ENCODE assay signal across 18 cellular contexts in the genomic region with DNA sequence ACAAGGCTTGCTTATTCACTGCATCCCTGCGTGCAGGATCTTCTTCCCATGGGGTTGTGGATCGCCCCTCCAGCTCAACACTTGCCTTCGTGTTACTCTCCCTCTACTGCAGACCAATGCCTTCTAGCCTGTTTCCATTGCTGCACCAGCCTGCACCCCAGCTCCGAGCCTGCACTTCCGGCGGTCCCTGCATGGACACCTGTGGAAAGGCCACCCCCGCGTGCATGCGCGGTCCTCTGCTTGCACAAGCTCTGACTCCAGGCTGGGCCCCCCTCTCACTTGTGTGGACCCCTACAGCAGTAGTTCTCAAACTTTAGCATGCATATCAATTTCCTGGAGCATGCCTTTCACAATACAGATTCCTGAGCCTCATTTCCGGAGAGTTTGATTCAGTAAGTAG. TPM values are rescaled to one million over a fixed set of nuclear protein-coding genes. Genes with fewer than 3 reads are reported as not detected.
A peak's percentile ranks its signal among the peaks of the same experiment; 100 is the strongest.
DNase-seq lines count a peak whose midpoint lies in the region; ATAC-seq, FAIRE-seq and TF ChIP-seq lines count a peak whose summit lies in the region.
"Had no signal": no experiment of that assay in that cellular context is flagged by ENCODE, and none has a peak within 500 bp of the region (broad histone marks: within the 10 kb centered on the region; RNA-seq: fewer than 3 reads in every experiment).

No MANE protein-coding gene starts in this region.

- H2BK20ac ChIP-seq in H1 (ENCODE audit: low read length) (no peak overlapping the region), H9 (ENCODE audit: low read depth, low read length, poor library complexity, severe bottlenecking) (no peak overlapping the region)

- H3K36me3 ChIP-seq in PC-3 (ENCODE audit: low read depth, low read length): no peaks in the 10 kb centered on the region
- no peaks in the 10 kb centered on the region for H3K36me3 ChIP-seq in H1 (ENCODE audit: control insufficient read depth in 2 of 4, insufficient read depth in 4 of 4, low read length in 3 of 4)
- H3K36me3 ChIP-seq in neuronal stem cell (replicated peaks in 1 of 2; ENCODE audit: control insufficient read depth in 2 of 2, insufficient read depth in 2 of 2, low read length in 2 of 2): no peaks in the 10 kb centered on the region
- H3K36me3 ChIP-seq: BLaER1 treated with 17β-estradiol and CSF1 and Interleukin-3, amounts not matched to agents 10 nM and 100 nM had no signal

- no peak overlapping the region; the same call in 1 of the 2 replicates for H4K8ac ChIP-seq in H1 (ENCODE audit: extremely low read depth, insufficient read depth, low read length)
- no peak overlapping the region for H4K8ac ChIP-seq in neuronal stem cell (ENCODE audit: low read depth, low read length)
- no peak overlapping the region for H4K8ac ChIP-seq in H9 (replicated peaks; ENCODE audit: insufficient read length, low read depth, low read length)

- H3K23ac ChIP-seq in H1 (ENCODE audit: insufficient read length): no peak overlapping the region
- peak overlapping the region; percentile 56 for H3K23ac ChIP-seq in neuronal stem cell (ENCODE audit: low read depth, low read length, poor library complexity)
- no peak overlapping the region for H3K23ac ChIP-seq in H9 (ENCODE audit: insufficient read length, low read depth, low read length)

- H2BK12ac ChIP-seq in H1 (ENCODE audit: low read depth, low read length) (no peak overlapping the region), neuronal stem cell (ENCODE audit: low read length) (no peak overlapping the region), H9 (ENCODE audit: insufficient read length, low read depth, low read length) (no peak overlapping the region)

- H3K27ac Mint-ChIP-seq in H9: peak overlapping the region in 1 of 3 experiments; percentile 2; a peak in 2 of 7 replicates
- H3K27ac Mint-ChIP-seq: B cell; CD8-positive, alpha-beta memory T cell; HFFc6 had no signal

- TF ChIP-seq POLR2A in H1 (IDR thresholded peaks at IDR 0.05; ENCODE audit: control extremely low read depth in 1 of 2, low read depth in 2 of 2, low read length in 2 of 2): no peak

- no peak overlapping the region for H3T11ph ChIP-seq in H9 (ENCODE audit: low read length)

- H2AFZ ChIP-seq in PC-3 (ENCODE audit: low read length) (no peak overlapping the region), H1 (ENCODE audit: low read length) (0 out of 2 replicates have a peak overlapping the region, but pooled peaks have one; percentile 2), neuronal stem cell (ENCODE audit: low read length) (no peak overlapping the region), H9 (ENCODE audit: low read length) (no peak overlapping the region)

- H3K27ac ChIP-seq in PC-3 (ENCODE audit: low read length): peak overlapping the region; percentile 94
- no peak overlapping the region for H3K27ac ChIP-seq in H1 (ENCODE audit: low read depth, low read length)
- no peak overlapping the region for H3K27ac ChIP-seq in neuronal stem cell (replicated peaks; ENCODE audit: low read length)
- H3K27ac ChIP-seq in H9 (ENCODE audit: insufficient read length, low read depth, low read length): no peak overlapping the region
- H3K27ac ChIP-seq: BLaER1 treated with 17β-estradiol and CSF1 and Interleukin-3, amounts not matched to agents 10 nM and 100 nM; HL-60 had no signal

- TF ChIP-seq CTCF in PC-3 (conservative IDR thresholded peaks at IDR 0.05; ENCODE audit: low read depth, low read length): no peak
- TF ChIP-seq CTCF in H1 (IDR thresholded peaks at IDR 0.05; ENCODE audit: control extremely low read depth in 1 of 3, insufficient read depth in 1 of 3, low read depth in 1 of 3, low read length in 3 of 3): no peak
- TF ChIP-seq CTCF in H9 (conservative IDR thresholded peaks at IDR 0.05): no peak

- no peak overlapping the region for H3K4me2 ChIP-seq in PC-3 (ENCODE audit: low read length)
- H3K4me2 ChIP-seq in H1 (ENCODE audit: insufficient read depth in 1 of 2, low read depth in 2 of 2, low read length in 2 of 2): no peak overlapping the region
- no peak overlapping the region for H3K4me2 ChIP-seq in neuronal stem cell (ENCODE audit: insufficient read depth, low read length, poor library complexity, severe bottlenecking)
- H3K4me2 ChIP-seq in H9 (ENCODE audit: insufficient read depth, insufficient read length, low read length): no peak overlapping the region
- H3K4me2 ChIP-seq: BLaER1 treated with 17β-estradiol and CSF1 and Interleukin-3, amounts not matched to agents 10 nM and 100 nM had no signal

- H3K4ac ChIP-seq in H1 (replicated peaks; ENCODE audit: insufficient read length, low read depth, low read length) (no peak overlapping the region), neuronal stem cell (ENCODE audit: low read length) (no peak overlapping the region), H9 (ENCODE audit: low read depth, low read length) (no peak overlapping the region)

- H3K27me3 ChIP-seq in PC-3 (ENCODE audit: low read length) (no peaks in the 10 kb centered on the region), H1 (replicated peaks in 1 of 4; ENCODE audit: control insufficient read depth in 3 of 4, extremely low read depth in 1 of 4, insufficient read depth in 3 of 4, low read length in 3 of 4) (no peaks in the 10 kb centered on the region), neuronal stem cell (ENCODE audit: control insufficient read depth in 3 of 3, insufficient read depth in 3 of 3, low read depth in 1 of 3, low read length in 3 of 3) (no peaks in the 10 kb centered on the region), H9 (ENCODE audit: insufficient read depth, low read length) (no peaks in the 10 kb centered on the region)
- H3K27me3 ChIP-seq: BLaER1 treated with 17β-estradiol and CSF1 and Interleukin-3, amounts not matched to agents 10 nM and 100 nM had no signal

- H3K9me2 ChIP-seq in PC-3 (replicated peaks; ENCODE audit: low read length): no peaks in the 10 kb centered on the region

- H3K27me3 Mint-ChIP-seq in H9 (ENCODE audit: low read depth): peaks cover 3% of the 10 kb centered on the region; the same call in 1 of the 2 replicates

- CTCF ChIA-PET in PC-3 (lab: Charles Lee): no interaction called here
- CTCF ChIA-PET in H1 (lab: Charles Lee; ENCODE audit: partially characterized antibody): interaction anchor here (0.7 to 1.4 kb wide), 4 partner anchors 8 to 64 kb away, joined by 3 to 7 read pairs (median 4); a partner anchor contains a TSS

- H2BK5ac ChIP-seq in H1 (ENCODE audit: low read depth, low read length): no peak overlapping the region
- H2BK5ac ChIP-seq in neuronal stem cell (ENCODE audit: low read length): no peak overlapping the region
- no peak overlapping the region for H2BK5ac ChIP-seq in H9 (ENCODE audit: insufficient read length, low read length)

- TF ChIP-seq RAD21 in H1 (IDR thresholded peaks at IDR 0.05 in 1 of 2, conservative IDR thresholded peaks at IDR 0.05 in 1 of 2; ENCODE audit: low read depth in 2 of 2, low read length in 2 of 2): no peak

- DNase-seq in PC-3 (no peak), H1 (ENCODE audit: low read depth in 1 of 2, low spot score in 2 of 2) (no peak), neuronal stem cell (ENCODE audit: low spot score) (no peak), NCI-H1417 treated with DMSO at 0.1 percent for 48 hours (lab: John Stamatoyannopoulos, UW) (no peak), H9 (no peak)
- DNase-seq: CD8-positive, alpha-beta memory T cell; COR-L47; HFFc6 had no signal

- no peak for FAIRE-seq in H1 (lab: Jason Lieb, UNC)
- FAIRE-seq: D721Med, G401.6, GM12891, GM18507, H54 had no signal

- POLR2A ChIA-PET in PC-3 (lab: Charles Lee; ENCODE audit: unreplicated experiment): no interaction called here
- POLR2A ChIA-PET in H1 (lab: Charles Lee; ENCODE audit: partially characterized antibody): interaction anchor here (0.7 to 1.2 kb wide), 2 partner anchors 15 to 22 kb away, joined by 3 to 4 read pairs; no protein-coding TSS in a partner anchor

- H3K4me3 ChIP-seq in PC-3 (ENCODE audit: low read length) (no peak overlapping the region), H1 (ENCODE audit: extremely low read depth in 1 of 4, insufficient read depth in 2 of 4, low read depth in 3 of 4, low read length in 4 of 4) (no peak overlapping the region), neuronal stem cell (ENCODE audit: low read length in 2 of 2) (no peak overlapping the region)
- H3K4me3 ChIP-seq: BLaER1 treated with 17β-estradiol and CSF1 and Interleukin-3, amounts not matched to agents 10 nM and 100 nM had no signal

- H3K79me2 ChIP-seq in PC-3 (ENCODE audit: low read length) (no peaks in the 10 kb centered on the region), H1 (ENCODE audit: control insufficient read depth in 1 of 2, insufficient read depth in 2 of 2, low read length in 2 of 2) (no peaks in the 10 kb centered on the region), H9 (ENCODE audit: insufficient read depth, low read length) (no peaks in the 10 kb centered on the region)

- no peak overlapping the region for H3K56ac ChIP-seq in H1 (replicated peaks; ENCODE audit: insufficient read length, low read depth, low read length)
- no peak overlapping the region for H3K56ac ChIP-seq in H9 (ENCODE audit: insufficient read length, low read depth, low read length)

- 95% methylated on average over 11 of the region's 11 CpGs; no CpG with 5 or more reads in 1 of the 2 experiments for WGBS in H1 (ENCODE audit: extremely low coverage in 1 of 2, insufficient coverage in 1 of 2, insufficient read length in 1 of 2, insufficient replicate concordance in 2 of 2, low coverage in 1 of 2, low lambda C conversion rate in 2 of 2, missing lambda C conversion rate in 1 of 2), 2 experiments
- no CpG with 5 or more reads among the region's 11 CpGs for WGBS in neuronal stem cell (ENCODE audit: extremely low coverage in 2 of 2, insufficient read length in 2 of 2, insufficient replicate concordance in 1 of 2), 2 donors
- no CpG with 5 or more reads among the region's 11 CpGs for WGBS in H9 (ENCODE audit: extremely low coverage, insufficient read length, low lambda C conversion rate)

- H2BK120ac ChIP-seq in H1 (replicated peaks; ENCODE audit: low read depth, low read length) (no peak overlapping the region), neuronal stem cell (ENCODE audit: low read depth, low read length) (no peak overlapping the region), H9 (ENCODE audit: low read depth, low read length, poor library complexity, severe bottlenecking) (no peak overlapping the region)

- H3K9me3 ChIP-seq in PC-3 (ENCODE audit: low read length) (no peaks in the 10 kb centered on the region), H1 (ENCODE audit: insufficient read depth in 2 of 2, low read depth in 1 of 2, low read length in 1 of 2) (no peaks in the 10 kb centered on the region), neuronal stem cell (replicated peaks in 1 of 2; ENCODE audit: control insufficient read depth in 2 of 2, insufficient read depth in 1 of 2, low read depth in 1 of 2, low read length in 2 of 2) (no peaks in the 10 kb centered on the region), H9 (ENCODE audit: control insufficient read depth, low read depth, low read length) (no peaks in the 10 kb centered on the region)
- H3K9me3 ChIP-seq: BLaER1 treated with 17β-estradiol and CSF1 and Interleukin-3, amounts not matched to agents 10 nM and 100 nM had no signal

- no TSS peak for BruUV-seq in PC-3 (replicated peaks; lab: Mats Ljungman, UMichigan)

- H2AK5ac ChIP-seq in H1 (ENCODE audit: low read depth, low read length) (no peak overlapping the region), neuronal stem cell (ENCODE audit: low read depth, low read length) (no peak overlapping the region), H9 (ENCODE audit: insufficient read length, low read length) (no peak overlapping the region)

- H4K5ac ChIP-seq in H1 (ENCODE audit: insufficient read length, low read depth, low read length) (no peak overlapping the region), H9 (ENCODE audit: insufficient read length, low read depth, low read length) (no peak overlapping the region)

- H2BK15ac ChIP-seq in H1 (ENCODE audit: low read length) (no peak overlapping the region), neuronal stem cell (ENCODE audit: low read length) (no peak overlapping the region), H9 (ENCODE audit: low read depth, low read length) (no peak overlapping the region)

- no peak for TF ChIP-seq EP300 in H1 (IDR thresholded peaks at IDR 0.05; ENCODE audit: borderline replicate concordance in 1 of 2, low read depth in 2 of 2, low read length in 2 of 2)

- H3K79me1 ChIP-seq in H1 (ENCODE audit: low read depth, low read length): no peaks in the 10 kb centered on the region
- no peaks in the 10 kb centered on the region for H3K79me1 ChIP-seq in neuronal stem cell (ENCODE audit: low read depth, low read length)
- H3K79me1 ChIP-seq in H9 (ENCODE audit: insufficient read depth, low read depth, low read length, poor library complexity, severe bottlenecking): no peaks in the 10 kb centered on the region

- H3K9ac ChIP-seq in PC-3 (ENCODE audit: low read length) (peak overlapping the region; percentile 64), H1 (replicated peaks in 1 of 4; ENCODE audit: extremely low read depth in 1 of 4, low read depth in 3 of 4, low read length in 3 of 4) (no peak overlapping the region), neuronal stem cell (ENCODE audit: low read depth, low read length, poor library complexity) (no peak overlapping the region), H9 (ENCODE audit: extremely low read depth, insufficient read length, low read length) (no peak overlapping the region)
- H3K9ac ChIP-seq: BLaER1 treated with 17β-estradiol and CSF1 and Interleukin-3, amounts not matched to agents 10 nM and 100 nM had no signal

- H3F3A ChIP-seq in PC-3 (ENCODE audit: low read length, unreplicated experiment): no peaks in the 10 kb centered on the region

- H3K18ac ChIP-seq in H1 (ENCODE audit: extremely low read depth, low read length) (0 out of 2 replicates have a peak overlapping the region, but pooled peaks have one; percentile 52), neuronal stem cell (ENCODE audit: low read length) (no peak overlapping the region), H9 (ENCODE audit: insufficient read length, low read depth, low read length) (no peak overlapping the region)

- intact Hi-C loops in PC-3 (cut with micrococcal nuclease): no loop called here

- H3K9me3 Mint-ChIP-seq in H9: no peaks in the 10 kb centered on the region
- H3K9me3 Mint-ChIP-seq: HFFc6 had no signal

- H3K4me1 Mint-ChIP-seq in H9: peaks cover 8 to 14% of the 10 kb centered on the region in 2 experiments

- H3K23me2 ChIP-seq in H1 (ENCODE audit: low read depth, low read length): no peaks in the 10 kb centered on the region
- H3K23me2 ChIP-seq in H9 (ENCODE audit: insufficient read length, low read depth, low read length, poor library complexity, severe bottlenecking): no peaks in the 10 kb centered on the region

- H4K91ac ChIP-seq in H1 (replicated peaks; ENCODE audit: insufficient read length, low read length) (no peak overlapping the region), neuronal stem cell (ENCODE audit: low read depth, low read length, poor library complexity) (no peak overlapping the region), H9 (ENCODE audit: insufficient read length, low read depth, low read length) (no peak overlapping the region)

- H3K36me3 Mint-ChIP-seq in H9 (ENCODE audit: insufficient read depth in 1 of 3, low read depth in 3 of 3): no peaks in the 10 kb centered on the region

- H3K4me3 Mint-ChIP-seq in H9: no peak overlapping the region
- H3K4me3 Mint-ChIP-seq: B cell; CD8-positive, alpha-beta memory T cell; HFFc6 had no signal

- H3K4me1 ChIP-seq in PC-3 (ENCODE audit: insufficient read depth, low read length) (peaks cover 41% of the 10 kb centered on the region), H1 (replicated peaks in 1 of 4; ENCODE audit: control insufficient read depth in 3 of 4, insufficient read depth in 4 of 4, low read length in 3 of 4) (peaks cover 0 to 5% (median under 1%) of the 10 kb centered on the region in 4 experiments; a peak in 3 of 7 replicates), neuronal stem cell (ENCODE audit: control insufficient read depth in 2 of 2, insufficient read depth in 1 of 2, low read depth in 1 of 2, low read length in 2 of 2) (no peaks in the 10 kb centered on the region), H9 (ENCODE audit: insufficient read depth, low read length) (no peaks in the 10 kb centered on the region)

- H3K14ac ChIP-seq in H1 (ENCODE audit: insufficient read length) (no peak overlapping the region), neuronal stem cell (ENCODE audit: low read length) (no peak overlapping the region), H9 (ENCODE audit: insufficient read depth, low read length) (no peak overlapping the region; the same call in 1 of the 2 replicates)

- ATAC-seq in PC-3 (no peak), GM21737 (IDR thresholded peaks at IDR 0.05; ENCODE audit: unreplicated experiment) (no peak)
- ATAC-seq: HCT116 had no signal

- H4K20me1 ChIP-seq in PC-3 (ENCODE audit: low read length) (no peaks in the 10 kb centered on the region), H1 (replicated peaks in 1 of 2; ENCODE audit: control insufficient read depth in 1 of 2, insufficient read depth in 2 of 2, low read length in 2 of 2) (no peaks in the 10 kb centered on the region), H9 (ENCODE audit: control insufficient read depth, insufficient read depth, insufficient read length) (no peaks in the 10 kb centered on the region)
- H4K20me1 ChIP-seq: BLaER1 treated with 17β-estradiol and CSF1 and Interleukin-3, amounts not matched to agents 10 nM and 100 nM had no signal

RNA-seq across cellular contexts. Expression of a gene that starts 32.9 kb away (rescaled TPM):
- 40.0 and 67.9 TPM in 2 replicates for total RNA-seq in PC-3 (2014; rRNA removed)
- 2.0 and 2.2 TPM in 2 replicates for total RNA-seq in H1 (2021; fragmentation: NEBNext Ultra II Directional; extraction: Animal tissue kit (Norgen Biotek cat#: 25700))
- polyA plus RNA-seq in H1 (2011; rRNA removed): 1.7 and 2.0 TPM in 2 replicates
- polyA plus RNA-seq in H1 (2011; cell fraction: cytosol; rRNA removed): 1.3 TPM
- 2.6 TPM for polyA plus RNA-seq in H1 (2011; cell fraction: nucleus; rRNA removed)
- 0.88 to 1.3 TPM (median 0.95 TPM) in 4 replicates for polyA plus RNA-seq in H1 (2012, experiment 1 of 2)
- 0.68 TPM for polyA plus RNA-seq in H1 (2012, experiment 2 of 2)
- 0.75 TPM for polyA plus RNA-seq in H1 (2013, experiment 1 of 2)
- 1.1 TPM for polyA plus RNA-seq in H1 (2013, experiment 2 of 2)
- polyA minus RNA-seq in H1 (2011; rRNA and poly(A)+ RNA removed): 1.6 and 1.8 TPM in 2 replicates
- 3.8 TPM for polyA minus RNA-seq in H1 (2011; cell fraction: cytosol; rRNA and poly(A)+ RNA removed)
- 3.6 TPM for polyA minus RNA-seq in H1 (2011; cell fraction: nucleus; rRNA and poly(A)+ RNA removed)
- polyA plus RNA-seq in neuronal stem cell (2013, experiment 1 of 2): 0.14 TPM
- polyA plus RNA-seq in neuronal stem cell (2013, experiment 2 of 2): 0.14 TPM
- 0.77 and 1.2 TPM in 2 replicates for total RNA-seq in H9 (2021)
- total RNA-seq: B cell; CD8-positive, alpha-beta memory T cell; HFFc6 had no signal
- polyA plus RNA-seq: CD8-positive, alpha-beta memory T cell had no signal

RNA-seq across cellular contexts. Expression of a gene that starts 45.9 kb away (rescaled TPM):
- 47.3 and 68.0 TPM in 2 replicates for total RNA-seq in PC-3 (2014; rRNA removed)
- 21.9 and 28.2 TPM in 2 replicates for total RNA-seq in H1 (2021; fragmentation: NEBNext Ultra II Directional; extraction: Animal tissue kit (Norgen Biotek cat#: 25700))
- 13.2 and 16.6 TPM in 2 replicates for polyA plus RNA-seq in H1 (2011; rRNA removed)
- 19.0 TPM for polyA plus RNA-seq in H1 (2011; cell fraction: cytosol; rRNA removed)
- polyA plus RNA-seq in H1 (2011; cell fraction: nucleus; rRNA removed): 18.3 TPM
- 13.8 to 21.3 TPM (median 15.7 TPM) in 4 replicates for polyA plus RNA-seq in H1 (2012, experiment 1 of 2)
- polyA plus RNA-seq in H1 (2012, experiment 2 of 2): 6.7 TPM
- polyA plus RNA-seq in H1 (2013, experiment 1 of 2): 26.4 TPM
- polyA plus RNA-seq in H1 (2013, experiment 2 of 2): 24.0 TPM
- polyA minus RNA-seq in H1 (2011; rRNA and poly(A)+ RNA removed): 13.8 and 17.6 TPM in 2 replicates
- polyA minus RNA-seq in H1 (2011; cell fraction: cytosol; rRNA and poly(A)+ RNA removed): 13.9 TPM
- polyA minus RNA-seq in H1 (2011; cell fraction: nucleus; rRNA and poly(A)+ RNA removed): 27.4 TPM
- 16.8 TPM for polyA plus RNA-seq in neuronal stem cell (2013, experiment 1 of 2)
- 17.8 TPM for polyA plus RNA-seq in neuronal stem cell (2013, experiment 2 of 2)
- total RNA-seq in H9 (2021): 17.4 and 18.0 TPM in 2 replicates

Comparison
In these comparisons a context has a peak if more than half of its experiments do, and no peak if none do; other contexts are left out.
1. RNA of a gene that starts 32.9 kb away (total RNA-seq): 40.0 to 67.9 TPM in PC-3; 2.0 to 2.2 TPM in H1 and 0.77 to 1.2 TPM in H9; every median in the first group is over 10 times any median in the second.